31 cellular contexts compared by ENCODE assay signal in genomic region chr19:45303269-45304060, GRCh38. TPM values are rescaled to one million over a fixed set of nuclear protein-coding genes. Genes with fewer than 3 reads are reported as not detected.
"Had no signal": no experiment of that assay in that cellular context is flagged by ENCODE, and none has a peak within 500 bp of the region (broad histone marks: within the 10 kb centered on the region; RNA-seq: fewer than 3 reads in every experiment).

No MANE protein-coding gene starts in this region.

- ATAC-seq: esophagus mucosa; lower lobe of right lung; mucosa of descending colon; natural killer cell treated with Interleukin-12 subunit alpha and Interleukin-12 subunit beta and Interleukin-15 and Interleukin-18, amount 100 ng/mL, for 72 hours; stimulated activated effector memory CD8-positive, alpha-beta T cell treated with anti-CD3 and anti-CD28 coated beads, Interleukin-12 subunit alpha, Interleukin-12 subunit beta, amount 100 ng/mL, for 72 hours had no signal

- H3K4me3 Mint-ChIP-seq: memory B cell; mesothelial cell of epicardium; naive B cell; natural killer cell treated with Interleukin-12 subunit alpha and Interleukin-12 subunit beta and Interleukin-15 and Interleukin-18, amount 100 ng/mL, for 72 hours; stimulated activated effector memory CD8-positive, alpha-beta T cell treated with anti-CD3 and anti-CD28 coated beads, Interleukin-12 subunit alpha, Interleukin-12 subunit beta, amount 100 ng/mL, for 72 hours had no signal

- H3K9me3 Mint-ChIP-seq: mesothelial cell of epicardium had no signal

- DNase-seq: dorsolateral prefrontal cortex; effector CD4-positive, alpha-beta T cell; foreskin fibroblast; gastrocnemius medialis; head of caudate nucleus; left ventricle myocardium superior; lower lobe of right lung; mucosa of descending colon; naive B cell; nucleus accumbens; sigmoid colon; stimulated activated CD4-positive, alpha-beta T cell treated with anti-CD3 and anti-CD28 coated beads, Interleukin-2, amount 100 ng/mL, for 24 hours; stimulated activated CD4-positive, alpha-beta T cell treated with anti-CD3 and anti-CD28 coated beads, Interleukin-4, amount 100 ng/mL, for 24 hours; stimulated activated naive CD4-positive, alpha-beta T cell treated with Interleukin-2 at 50 U/mL for 16 hours; stomach; thyroid gland; trophoblast cell had no signal

- H3K27me3 Mint-ChIP-seq: natural killer cell treated with Interleukin-12 subunit alpha and Interleukin-12 subunit beta and Interleukin-15 and Interleukin-18, amount 100 ng/mL, for 72 hours had no signal

- H3K9me3 ChIP-seq: gastrocnemius medialis, lower lobe of right lung, mucosa of descending colon, prostate gland, right atrium auricular region, sigmoid colon, stomach, thyroid gland, vagina had no signal

- H3K27me3 ChIP-seq: dorsolateral prefrontal cortex, gastrocnemius medialis, right atrium auricular region, sigmoid colon, thyroid gland, vagina had no signal

- H3K27ac ChIP-seq: dorsolateral prefrontal cortex, epithelial cell of prostate, lower lobe of right lung, prostate gland, right atrium auricular region, sigmoid colon, stomach, thyroid gland, vagina had no signal

- H3K4me3 ChIP-seq: dorsolateral prefrontal cortex, gastrocnemius medialis, lower lobe of right lung, mucosa of descending colon, prostate gland, right atrium auricular region, sigmoid colon, stomach, thyroid gland, vagina had no signal

- H3K4me1 ChIP-seq: lower lobe of right lung, prostate gland, right atrium auricular region, sigmoid colon, thyroid gland had no signal

- H3K36me3 Mint-ChIP-seq: natural killer cell treated with Interleukin-12 subunit alpha and Interleukin-12 subunit beta and Interleukin-15 and Interleukin-18, amount 100 ng/mL, for 72 hours had no signal

- H3K27ac Mint-ChIP-seq: memory B cell; mesothelial cell of epicardium; natural killer cell treated with Interleukin-12 subunit alpha and Interleukin-12 subunit beta and Interleukin-15 and Interleukin-18, amount 100 ng/mL, for 72 hours; stimulated activated effector memory CD8-positive, alpha-beta T cell treated with anti-CD3 and anti-CD28 coated beads, Interleukin-12 subunit alpha, Interleukin-12 subunit beta, amount 100 ng/mL, for 72 hours had no signal

- H3K4me1 Mint-ChIP-seq: memory B cell had no signal

RNA-seq across cellular contexts. Expression of gene CKM, which starts 19.2 kb away (rescaled TPM):
- total RNA-seq: glomerular endothelial cell, mesothelial cell of epicardium, osteocyte, subcutaneous adipose tissue, temporal lobe, vagina had no signal
- polyA plus RNA-seq: keratinocyte had no signal

RNA-seq across cellular contexts. Expression of gene KLC3, which starts 37.1 kb away (rescaled TPM):
- total RNA-seq: glomerular endothelial cell; left ventricle myocardium superior; mucosa of descending colon; natural killer cell treated with Interleukin-12 subunit alpha and Interleukin-12 subunit beta and Interleukin-15 and Interleukin-18, amount 100 ng/mL, for 72 hours; osteocyte; sigmoid colon; subcutaneous adipose tissue had no signal

RNA-seq across cellular contexts. Expression of gene EXOC3L2, which starts 58.3 kb away (rescaled TPM):
- total RNA-seq: natural killer cell treated with Interleukin-12 subunit alpha and Interleukin-12 subunit beta and Interleukin-15 and Interleukin-18, amount 100 ng/mL, for 72 hours had no signal
